8 cellular contexts compared by ENCODE assay signal in the genomic region with DNA sequence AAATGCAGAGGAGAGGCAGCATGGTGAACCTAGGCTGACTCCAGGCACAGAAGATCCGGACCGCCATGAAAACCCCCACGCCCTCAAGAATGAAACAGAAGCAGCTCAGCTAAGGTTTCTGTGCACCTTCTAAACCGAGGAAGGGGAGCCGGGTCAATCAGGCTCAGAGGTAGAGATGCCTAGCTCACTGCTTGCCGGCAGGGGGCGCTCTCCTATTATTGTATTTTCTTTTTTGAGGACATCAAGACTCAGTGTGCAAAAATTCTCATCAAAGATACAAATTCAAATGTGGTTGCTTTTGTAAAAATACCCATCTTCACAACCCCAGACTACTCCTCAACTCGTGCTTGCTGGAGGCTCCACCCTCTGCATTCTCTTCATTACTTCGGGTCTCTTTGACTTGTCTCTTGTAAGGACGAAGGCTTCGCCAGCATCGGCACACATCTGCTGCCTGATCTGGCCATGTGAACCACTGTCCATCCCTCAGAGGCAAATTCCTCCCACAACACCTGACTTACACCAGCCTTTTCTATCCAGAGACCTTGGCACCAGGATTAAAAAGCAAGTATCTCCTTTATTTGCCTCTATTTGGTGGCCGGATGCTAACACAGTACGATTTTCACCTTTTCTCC. TPM values are rescaled to one million over a fixed set of nuclear protein-coding genes. Genes with fewer than 3 reads are reported as not detected.
DNase-seq lines count a peak whose midpoint lies in the region; ATAC-seq and TF ChIP-seq lines count a peak whose summit lies in the region.

No MANE protein-coding gene starts in this region.

- POLR2A ChIA-PET in activated CD4-positive, alpha-beta memory T cell treated with anti-CD3 and anti-CD28 coated beads for 36 hours (lab: Charles Lee): no interaction called here

- H3F3A ChIP-seq in GM23338 (replicated peaks; ENCODE audit: low read depth): no peaks in the 10 kb centered on the region

- H3K27me3 Mint-ChIP-seq in GM23338 (ENCODE audit: insufficient read depth, low read depth, poor library complexity): peaks cover 3% of the 10 kb centered on the region
- H3K27me3 Mint-ChIP-seq in activated CD4-positive, alpha-beta memory T cell treated with anti-CD3 and anti-CD28 coated beads for 36 hours: peaks cover 30% of the 10 kb centered on the region

- no peaks in the 10 kb centered on the region for H3K36me3 ChIP-seq in GM23338 (ENCODE audit: insufficient read depth)

- no peak overlapping the region for H3K4me3 Mint-ChIP-seq in GM23338
- H3K4me3 Mint-ChIP-seq in activated CD4-positive, alpha-beta memory T cell treated with anti-CD3 and anti-CD28 coated beads for 36 hours: no peak overlapping the region

- no peaks in the 10 kb centered on the region for H3K27me3 ChIP-seq in GM23338 (ENCODE audit: insufficient read depth)

- ATAC-seq in GM23338 (peak; percentile 93), GM18498 (IDR thresholded peaks at IDR 0.05; ENCODE audit: unreplicated experiment) (no peak)

- H3K4me3 ChIP-seq in GM23338: peak overlapping the region; percentile 25; the same call in 1 of the 2 replicates

- no peak overlapping the region for H3K27ac ChIP-seq in GM23338 (ENCODE audit: low read depth)

- CTCF ChIA-PET in activated CD4-positive, alpha-beta memory T cell treated with anti-CD3 and anti-CD28 coated beads for 36 hours (lab: Charles Lee): interaction anchor here (0.6 to 3.0 kb wide), 33 partner anchors 10 to 195 kb away, joined by 3 to 82 read pairs (median 4); partner anchors contain the start of gene RNASE6

- TF ChIP-seq CTCF in GM23338 (conservative IDR thresholded peaks at IDR 0.05; ENCODE audit: low read depth in 2 of 2): peak; percentile 65 to 97

- H2AFZ ChIP-seq in GM23338: peak overlapping the region; percentile 94

- H3K9me3 Mint-ChIP-seq in GM23338: peaks cover 10% of the 10 kb centered on the region; the same call in 1 of the 3 replicates
- H3K9me3 Mint-ChIP-seq in activated CD4-positive, alpha-beta memory T cell treated with anti-CD3 and anti-CD28 coated beads for 36 hours: no peaks in the 10 kb centered on the region

- H3K4me1 Mint-ChIP-seq in GM23338: peaks cover 17% of the 10 kb centered on the region
- no peaks in the 10 kb centered on the region for H3K4me1 Mint-ChIP-seq in activated CD4-positive, alpha-beta memory T cell treated with anti-CD3 and anti-CD28 coated beads for 36 hours (ENCODE audit: low read depth)

- H3K79me2 ChIP-seq in GM23338 (replicated peaks; ENCODE audit: insufficient read depth): no peaks in the 10 kb centered on the region

- no peaks in the 10 kb centered on the region for H4K20me1 ChIP-seq in GM23338 (replicated peaks; ENCODE audit: insufficient read depth)

- H3K36me3 Mint-ChIP-seq in GM23338 (ENCODE audit: low read depth): no peaks in the 10 kb centered on the region; the same call in 1 of the 3 replicates
- no peaks in the 10 kb centered on the region for H3K36me3 Mint-ChIP-seq in activated CD4-positive, alpha-beta memory T cell treated with anti-CD3 and anti-CD28 coated beads for 36 hours

- peaks cover 8% of the 10 kb centered on the region; the same call in 1 of the 2 replicates for H3K4me1 ChIP-seq in GM23338 (ENCODE audit: insufficient read depth)

- peak overlapping the region; percentile 43; the same call in 1 of the 2 replicates for H3K27ac Mint-ChIP-seq in GM23338
- H3K27ac Mint-ChIP-seq in activated CD4-positive, alpha-beta memory T cell treated with anti-CD3 and anti-CD28 coated beads for 36 hours: no peak overlapping the region

- intact Hi-C loops in activated CD4-positive, alpha-beta memory T cell treated with anti-CD3 and anti-CD28 coated beads for 36 hours (cut with micrococcal nuclease): loop anchor here (1.0 kb wide), 2 partner anchors 16 to 114 kb away; no protein-coding TSS in a partner anchor

- peak; percentile 51 to 70 for DNase-seq in AML-193 (lab: John Stamatoyannopoulos, UW)
- DNase-seq in GM23338 (ENCODE audit: low spot score): peak; percentile 87
- DNase-seq in NCI-H524 treated with DMSO at 0.1 percent for 48 hours (lab: John Stamatoyannopoulos, UW): peak; percentile 3
- peak; percentile 80 for DNase-seq in activated CD4-positive, alpha-beta memory T cell treated with anti-CD3 and anti-CD28 coated beads for 36 hours
- DNase-seq in effector CD8-positive, alpha-beta T cell (lab: John Stamatoyannopoulos, UW): peak; percentile 65
- peak; percentile 77 for DNase-seq in midbrain (lab: John Stamatoyannopoulos, UW)
- DNase-seq in stimulated activated CD8-positive, alpha-beta memory T cell treated with anti-CD3 and anti-CD28 coated beads, Interleukin-2, amount 100 ng/mL, for 1 hour (ENCODE audit: low read depth in 2 of 2): peak; percentile 37 to 58

- H3K9me2 ChIP-seq in GM23338 (ENCODE audit: insufficient read depth): no peaks in the 10 kb centered on the region

- peak overlapping the region; percentile 58 for H3K4me2 ChIP-seq in GM23338

TF ChIP-seq in GM23338, 12 proteins besides CTCF, POLR2A, EP300 and RAD21:
- no peak for TF ChIP-seq CREB1 (CRISPR knock-in tag; IDR thresholded peaks at IDR 0.05; ENCODE audit: low read depth)
- TF ChIP-seq ZNF462 (CRISPR knock-in tag; IDR thresholded peaks at IDR 0.05): no peak

RNA-seq across cellular contexts. Expression of gene RNASE3, which starts 33.4 kb away (rescaled TPM):
- total RNA-seq in GM23338 (2014; rRNA removed; shearing (Covaris generic)): not detected in 2 replicates
- not detected in 2 replicates for polyA plus RNA-seq in GM23338 (2016; fragmentation: Nextera tagmentation; extraction: Ambion mirVana)
- total RNA-seq in activated CD4-positive, alpha-beta memory T cell treated with anti-CD3 and anti-CD28 coated beads for 36 hours: not detected

RNA-seq across cellular contexts. Expression of gene RNASE1, which starts 55.1 kb away (rescaled TPM):
- total RNA-seq in GM23338 (2014; rRNA removed; shearing (Covaris generic)): 0.56 TPM in 1 of 2 replicates, not detected in the other
- 1.7 and 2.0 TPM in 2 replicates for polyA plus RNA-seq in GM23338 (2016; fragmentation: Nextera tagmentation; extraction: Ambion mirVana)
- total RNA-seq in activated CD4-positive, alpha-beta memory T cell treated with anti-CD3 and anti-CD28 coated beads for 36 hours: not detected

Comparison
In these comparisons a context has a peak if more than half of its experiments do, and no peak if none do; other contexts are left out.
1. DNase-seq: peak in every context shown above with its lines; median percentile 87 in GM23338; 80 in activated CD4-positive, alpha-beta memory T cell treated with anti-CD3 and anti-CD28 coated beads for 36 hours; 77 in midbrain; 65 in effector CD8-positive, alpha-beta T cell; 60 in AML-193; 48 in stimulated activated CD8-positive, alpha-beta memory T cell treated with anti-CD3 and anti-CD28 coated beads, Interleukin-2, amount 100 ng/mL, for 1 hour; 3 in NCI-H524 treated with DMSO at 0.1 percent for 48 hours.